In the genomic region with DNA sequence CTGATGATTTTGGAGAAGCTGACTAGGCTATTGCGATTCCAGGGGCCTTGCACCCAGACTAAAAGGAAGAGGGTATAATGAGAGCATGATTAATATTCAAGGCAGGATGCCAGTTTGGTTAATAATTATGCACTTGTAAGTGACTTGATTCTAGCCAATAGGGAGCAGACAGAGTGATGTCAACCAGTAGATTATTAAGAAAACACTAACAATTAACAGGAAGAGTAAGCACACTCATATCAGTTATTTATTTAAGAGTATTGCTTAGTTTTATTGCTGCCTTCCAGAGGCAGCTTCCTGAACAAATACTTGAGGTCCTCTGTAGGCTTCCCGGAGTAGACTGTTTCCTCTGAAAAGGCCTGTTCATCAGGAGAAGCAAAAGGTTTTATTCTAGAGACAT, we compare ENCODE assay signal across 16 cellular contexts.
A peak's percentile ranks its signal among the peaks of the same experiment; 100 is the strongest.
DNase-seq lines count a peak whose midpoint lies in the region; ATAC-seq, FAIRE-seq and TF ChIP-seq lines count a peak whose summit lies in the region.
"Had no signal": no experiment of that assay in that cellular context is flagged by ENCODE, and none has a peak within 500 bp of the region (broad histone marks: within the 10 kb centered on the region; RNA-seq: fewer than 3 reads in every experiment).

No MANE protein-coding gene starts in this region.

- no peak overlapping the region for H3K27ac Mint-ChIP-seq in CD4-positive, alpha-beta T cell
- H3K27ac Mint-ChIP-seq: CD4-positive, CD25-positive, alpha-beta regulatory T cell; HFFc6 had no signal

- H4K20me1 ChIP-seq in PC-9 (ENCODE audit: insufficient read depth), result no peaks in the 10 kb centered on the region
- H4K20me1 ChIP-seq: BLaER1 treated with 17β-estradiol and CSF1 and Interleukin-3, amounts not matched to agents 10 nM and 100 nM had no signal

- FAIRE-seq in pancreas (lab: Jason Lieb, UNC), result no peak
- FAIRE-seq: GM12891 had no signal

- TF ChIP-seq CTCF in PC-9 (conservative IDR thresholded peaks at IDR 0.05) (no peak), pancreas (IDR thresholded peaks at IDR 0.05) (no peak), esophagus squamous epithelium (IDR thresholded peaks at IDR 0.05) (no peak)
- TF ChIP-seq CTCF in CD4-positive, alpha-beta T cell (IDR thresholded peaks at IDR 0.05), result no peak

- H3K4me3 ChIP-seq in PC-9, result no peak overlapping the region
- no peak overlapping the region for H3K4me3 ChIP-seq in pancreas
- H3K4me3 ChIP-seq in esophagus squamous epithelium, result no peak overlapping the region
- H3K4me3 ChIP-seq: BLaER1 treated with 17β-estradiol and CSF1 and Interleukin-3, amounts not matched to agents 10 nM and 100 nM had no signal

- intact Hi-C loops in PC-9 (cut with micrococcal nuclease; ENCODE audit: unreplicated experiment) (no loop called here), pancreas (cut with DNase I) (no loop called here), esophagus squamous epithelium (cut with DNase I) (no loop called here)
- intact Hi-C loops in CD4-positive, alpha-beta T cell (cut with DNase I, micrococcal nuclease), result no loop called here

- H3K36me3 ChIP-seq in PC-9 (ENCODE audit: low read depth) (no peaks in the 10 kb centered on the region), pancreas (no peaks in the 10 kb centered on the region), esophagus squamous epithelium (no peaks in the 10 kb centered on the region)
- H3K36me3 ChIP-seq: BLaER1 treated with 17β-estradiol and CSF1 and Interleukin-3, amounts not matched to agents 10 nM and 100 nM had no signal

- H3K4me2 ChIP-seq in PC-9, result no peak overlapping the region

- H3K9me3 Mint-ChIP-seq in CD4-positive, alpha-beta T cell, result no peaks in the 10 kb centered on the region

- H3K27me3 Mint-ChIP-seq in CD4-positive, alpha-beta T cell, result no peaks in the 10 kb centered on the region
- H3K27me3 Mint-ChIP-seq: CD4-positive, CD25-positive, alpha-beta regulatory T cell had no signal

- no TSS peak for BruUV-seq in PC-9 (replicated peaks; lab: Mats Ljungman, UMichigan)

- H3K4me1 Mint-ChIP-seq in CD4-positive, alpha-beta T cell (ENCODE audit: low read depth), result no peaks in the 10 kb centered on the region
- H3K4me1 Mint-ChIP-seq: CD4-positive, CD25-positive, alpha-beta regulatory T cell had no signal

- DNase-seq in Caki2 (ENCODE audit: low read depth), result peak; percentile 19
- no peak for DNase-seq in PC-9
- peak; percentile 1 for DNase-seq in iPS-NIHi7 (ENCODE audit: extremely low spot score)
- no peak for DNase-seq in pancreas
- DNase-seq in NCI-H1417 treated with DMSO at 0.1 percent for 48 hours (lab: John Stamatoyannopoulos, UW), result no peak
- DNase-seq in CD4-positive, alpha-beta T cell, result no peak
- no peak for DNase-seq in esophagus squamous epithelium (lab: John Stamatoyannopoulos, UW)
- DNase-seq: ACHN; CD4-positive, CD25-positive, alpha-beta regulatory T cell; DMS79; HCEC 1CT; HFFc6; IMR-90 had no signal

- H2AFZ ChIP-seq in PC-9, result 0 out of 2 replicates have a peak overlapping the region, but pooled peaks have one; percentile 49

- no peaks in the 10 kb centered on the region for H3F3A ChIP-seq in PC-9 (ENCODE audit: insufficient read depth, low read depth)

- H3K4me1 ChIP-seq in PC-9 (replicated peaks; ENCODE audit: insufficient read depth), result no peaks in the 10 kb centered on the region
- H3K4me1 ChIP-seq in pancreas, result no peaks in the 10 kb centered on the region
- H3K4me1 ChIP-seq in esophagus squamous epithelium, result no peaks in the 10 kb centered on the region

- no peaks in the 10 kb centered on the region for H3K79me2 ChIP-seq in PC-9 (ENCODE audit: low read depth)

- CTCF ChIA-PET in PC-9 (lab: Charles Lee), result no interaction called here
- CTCF ChIA-PET in CD4-positive, alpha-beta T cell (lab: Charles Lee), result no interaction called here

- no peaks in the 10 kb centered on the region for H3K9me3 ChIP-seq in PC-9 (ENCODE audit: insufficient read depth, low read depth)
- no peaks in the 10 kb centered on the region for H3K9me3 ChIP-seq in pancreas
- H3K9me3 ChIP-seq in CD4-positive, alpha-beta T cell (ENCODE audit: control insufficient read depth, low read length), result no peaks in the 10 kb centered on the region
- peaks cover 0 to 5% (median 0%) of the 10 kb centered on the region in 3 donors for H3K9me3 ChIP-seq in esophagus squamous epithelium

- H3K9me2 ChIP-seq in PC-9 (ENCODE audit: insufficient read depth), result no peaks in the 10 kb centered on the region

- H3K4me3 Mint-ChIP-seq in CD4-positive, alpha-beta T cell, result no peak overlapping the region
- H3K4me3 Mint-ChIP-seq: CD4-positive, CD25-positive, alpha-beta regulatory T cell; HFFc6 had no signal

- POLR2A ChIA-PET in PC-9 (lab: Charles Lee; ENCODE audit: unreplicated experiment), result no interaction called here
- POLR2A ChIA-PET in CD4-positive, alpha-beta T cell (lab: Charles Lee), result no interaction called here

- no peak for TF ChIP-seq POLR2A in esophagus squamous epithelium (IDR thresholded peaks at IDR 0.05)

- in situ Hi-C loops in Caki2 (cut with HindIII; ENCODE audit: low pct_unique_long_range_greater_than_20kb, low sequenced_read_pairs), result no loop called here

- no peaks in the 10 kb centered on the region for H3K27me3 ChIP-seq in PC-9 (ENCODE audit: insufficient read depth, low read depth)
- no peaks in the 10 kb centered on the region for H3K27me3 ChIP-seq in pancreas
- H3K27me3 ChIP-seq in CD4-positive, alpha-beta T cell (ENCODE audit: control insufficient read depth, insufficient read depth, low read length), result no peaks in the 10 kb centered on the region
- H3K27me3 ChIP-seq in esophagus squamous epithelium, result no peaks in the 10 kb centered on the region
- H3K27me3 ChIP-seq: BLaER1 treated with 17β-estradiol and CSF1 and Interleukin-3, amounts not matched to agents 10 nM and 100 nM had no signal

- 33 to 51% methylated on average over 2 of the region's 2 CpGs for WGBS in pancreas, 2 donors
- WGBS in esophagus squamous epithelium, 2 donors, result 78 to 79% methylated on average over 2 of the region's 2 CpGs

- no peaks in the 10 kb centered on the region for H3K36me3 Mint-ChIP-seq in CD4-positive, alpha-beta T cell (ENCODE audit: low read depth)
- H3K36me3 Mint-ChIP-seq: CD4-positive, CD25-positive, alpha-beta regulatory T cell had no signal

- peak; percentile 54 to 72 (median 64) for ATAC-seq in pancreas
- ATAC-seq in HG03354 (IDR thresholded peaks at IDR 0.05; ENCODE audit: poor library complexity, severe bottlenecking, unreplicated experiment), result no peak
- no peak for ATAC-seq in CD4-positive, alpha-beta T cell (ENCODE audit: poor library complexity)

- no peak overlapping the region for H3K27ac ChIP-seq in PC-9
- H3K27ac ChIP-seq in pancreas, result peak overlapping the region in 1 of 4 donors; percentile 42
- H3K27ac ChIP-seq in CD4-positive, alpha-beta T cell (ENCODE audit: low read depth, low read length), result no peak overlapping the region
- H3K27ac ChIP-seq in esophagus squamous epithelium, result no peak overlapping the region
- H3K27ac ChIP-seq: BLaER1 treated with 17β-estradiol and CSF1 and Interleukin-3, amounts not matched to agents 10 nM and 100 nM had no signal

Comparison
In these comparisons a context has a peak if more than half of its experiments do, and no peak if none do; other contexts are left out.
1. DNase-seq: peak in Caki2 (single experiment) and iPS-NIHi7 (single experiment); none in PC-9 (0 of 2), pancreas (0 of 6), NCI-H1417 treated with DMSO at 0.1 percent for 48 hours (single experiment), CD4-positive, alpha-beta T cell (0 of 10) and esophagus squamous epithelium (single experiment).
2. ATAC-seq: peak in pancreas (4 of 4); none in HG03354 (single experiment) and CD4-positive, alpha-beta T cell (single experiment).